In the genomic region with DNA sequence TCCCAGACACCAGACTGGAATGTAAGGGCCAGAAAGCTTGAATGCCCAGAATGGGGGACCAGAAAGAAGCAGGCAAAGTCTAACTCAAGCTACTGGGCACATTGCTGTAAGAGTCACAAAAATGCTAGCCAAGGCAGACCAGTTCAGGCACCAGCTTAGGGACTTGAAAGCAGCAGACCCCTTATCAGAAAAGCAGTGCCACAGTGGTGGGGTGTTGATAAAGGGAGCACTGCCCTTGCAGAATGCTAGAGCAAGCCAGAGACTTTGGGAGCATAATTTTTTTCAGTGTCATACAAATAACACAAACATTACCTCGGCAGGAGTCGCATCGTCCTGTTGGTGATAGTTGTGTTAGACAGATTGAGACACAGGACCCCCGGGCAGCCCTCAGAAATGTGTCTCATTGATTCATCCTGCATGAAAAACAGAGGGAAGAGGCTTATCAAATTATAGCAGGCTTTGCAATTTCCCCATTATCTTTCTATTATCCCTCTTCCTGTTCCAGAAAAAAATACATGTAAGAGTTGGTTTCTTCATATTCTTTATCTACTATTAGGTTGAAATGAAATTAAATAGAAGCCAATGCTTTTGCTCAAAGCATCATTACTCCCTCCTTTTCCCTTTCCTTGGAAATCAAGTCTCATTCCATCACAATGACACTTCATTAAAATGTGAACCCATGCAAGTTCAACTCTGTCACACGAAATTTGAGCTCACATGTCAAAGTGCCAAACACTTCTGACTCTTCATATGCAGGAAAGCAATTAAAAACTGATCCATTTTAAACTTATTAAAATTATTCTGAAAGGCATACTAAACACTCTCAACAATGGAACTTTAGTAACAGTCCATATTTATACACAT, we compare ENCODE assay signal across 23 cellular contexts. TPM values are rescaled to one million over a fixed set of nuclear protein-coding genes. Genes with fewer than 3 reads are reported as not detected.
DNase-seq lines count a peak whose midpoint lies in the region; ATAC-seq, FAIRE-seq and TF ChIP-seq lines count a peak whose summit lies in the region.
"Had no signal": no experiment of that assay in that cellular context is flagged by ENCODE, and none has a peak within 500 bp of the region (broad histone marks: within the 10 kb centered on the region; RNA-seq: fewer than 3 reads in every experiment).

No MANE protein-coding gene starts in this region.

- FAIRE-seq in endothelial cell of umbilical vein (lab: Jason Lieb, UNC), result no peak
- FAIRE-seq: GM12878, urothelium cell line had no signal

- peak overlapping the region; percentile 9 for H3K9ac ChIP-seq in endothelial cell of umbilical vein (replicated peaks; ENCODE audit: extremely low read depth, insufficient read depth, low read length)

- peak overlapping the region; percentile 41 for H2AFZ ChIP-seq in endothelial cell of umbilical vein (ENCODE audit: low read depth, low read length)

- 52 to 68% (median 59%) methylated on average over 5 of the region's 5 CpGs for whole genome bisulfite sequencing in spleen, 5 donors

- DNase-seq in Caco-2 (no peak), OCI-M2 (lab: John Stamatoyannopoulos, UW; ENCODE audit: unreplicated experiment) (peak; percentile 8), endothelial cell of umbilical vein (ENCODE audit: low read depth, low spot score) (peak; percentile 50), NCI-H2081 treated with DMSO at 0.1 percent for 48 hours (lab: John Stamatoyannopoulos, UW) (no peak), spleen (no peak)
- DNase-seq: activated CD8-positive, alpha-beta memory T cell treated with anti-CD3 and anti-CD28 coated beads, Interleukin-2, amount 10 ng/mL, durations not matched to agents 7 days and 5 days; activated gamma-delta T cell; amniotic stem cell; Calu3; effector memory CD8-positive, alpha-beta T cell; foreskin melanocyte; midbrain; NCI-H1092 treated with DMSO at 0.1 percent for 48 hours; NCI-H526; SJCRH30; stimulated activated CD4-positive, alpha-beta T cell treated with anti-CD3 and anti-CD28 coated beads, Interleukin-2, amount 100 ng/mL, for 24 hours; T-helper 2 cell had no signal

- H3K27me3 ChIP-seq in Caco-2 (replicated peaks; ENCODE audit: control insufficient read depth, insufficient read depth, low read length), result no peaks in the 10 kb centered on the region
- H3K27me3 ChIP-seq in endothelial cell of umbilical vein (ENCODE audit: control insufficient read depth in 2 of 2, insufficient read depth in 2 of 2, low read length in 2 of 2), result no peaks in the 10 kb centered on the region
- no peaks in the 10 kb centered on the region for H3K27me3 ChIP-seq in spleen (replicated peaks in 1 of 7)
- H3K27me3 ChIP-seq: right atrium auricular region, SJCRH30 had no signal

- H3K9me3 Mint-ChIP-seq in Caco-2 (ENCODE audit: unreplicated experiment) (no peaks in the 10 kb centered on the region), nephron (no peaks in the 10 kb centered on the region)
- H3K9me3 Mint-ChIP-seq: effector memory CD8-positive, alpha-beta T cell had no signal

- no peak overlapping the region for H3K4me2 ChIP-seq in endothelial cell of umbilical vein (ENCODE audit: insufficient read depth, low read length)

- no peak for TF ChIP-seq POLR2A in endothelial cell of umbilical vein (IDR thresholded peaks at IDR 0.05; ENCODE audit: low read depth, low read length)
- no peak for TF ChIP-seq POLR2A in spleen (IDR thresholded peaks at IDR 0.05)

- no peaks in the 10 kb centered on the region for H3K36me3 Mint-ChIP-seq in Caco-2 (ENCODE audit: insufficient read depth, unreplicated experiment)
- H3K36me3 Mint-ChIP-seq in nephron (ENCODE audit: low read depth), result peaks cover 21% of the 10 kb centered on the region
- H3K36me3 Mint-ChIP-seq: activated CD8-positive, alpha-beta memory T cell treated with anti-CD3 and anti-CD28 coated beads, Interleukin-2, amount 10 ng/mL, durations not matched to agents 7 days and 5 days had no signal

- H3K27me3 Mint-ChIP-seq in Caco-2 (ENCODE audit: insufficient read depth, unreplicated experiment), result no peaks in the 10 kb centered on the region
- no peaks in the 10 kb centered on the region for H3K27me3 Mint-ChIP-seq in nephron (ENCODE audit: low read depth)
- H3K27me3 Mint-ChIP-seq: effector memory CD8-positive, alpha-beta T cell had no signal

- no peak for ATAC-seq in HG02973 (IDR thresholded peaks at IDR 0.05; ENCODE audit: unreplicated experiment)
- no peak for ATAC-seq in HG02610 (IDR thresholded peaks at IDR 0.05; ENCODE audit: unreplicated experiment)
- ATAC-seq: activated CD8-positive, alpha-beta memory T cell treated with anti-CD3 and anti-CD28 coated beads, Interleukin-2, amount 10 ng/mL, durations not matched to agents 7 days and 5 days; effector memory CD8-positive, alpha-beta T cell; GM12878 had no signal

- H3K4me1 ChIP-seq in Caco-2 (peaks cover 30% of the 10 kb centered on the region), endothelial cell of umbilical vein (ENCODE audit: control insufficient read depth, extremely low read depth, insufficient read depth, low read length) (peaks cover 9% of the 10 kb centered on the region), spleen (no peaks in the 10 kb centered on the region)

- H3K4me3 ChIP-seq in Caco-2 (ENCODE audit: low read depth, low read length), result no peak overlapping the region
- no peak overlapping the region for H3K4me3 ChIP-seq in endothelial cell of umbilical vein (replicated peaks in 1 of 3; ENCODE audit: insufficient read depth in 1 of 3, low read depth in 1 of 3, low read length in 3 of 3)
- H3K4me3 ChIP-seq in spleen, result no peak overlapping the region
- H3K4me3 ChIP-seq: GM12878, right atrium auricular region, SJCRH30 had no signal

- H3K9me1 ChIP-seq in endothelial cell of umbilical vein (replicated peaks; ENCODE audit: control insufficient read depth, extremely low read depth, insufficient read depth, low read length), result no peaks in the 10 kb centered on the region

- TF ChIP-seq CTCF in Caco-2 (IDR thresholded peaks at IDR 0.05; ENCODE audit: insufficient read depth in 1 of 2, low read depth in 1 of 2, low read length in 1 of 2, severe bottlenecking in 1 of 2, unreplicated experiment in 1 of 2) (no peak), endothelial cell of umbilical vein (IDR thresholded peaks at IDR 0.05; ENCODE audit: extremely low read depth in 1 of 2, insufficient read depth in 1 of 2, low read depth in 1 of 2, low read length in 2 of 2) (no peak), nephron (IDR thresholded peaks at IDR 0.05; ENCODE audit: unreplicated experiment in 3 of 3) (no peak), spleen (IDR thresholded peaks at IDR 0.05 in 8 of 11, conservative IDR thresholded peaks at IDR 0.05 in 3 of 11) (no peak)

- H3K79me2 ChIP-seq in endothelial cell of umbilical vein (ENCODE audit: control insufficient read depth, insufficient read depth, low read length), result no peaks in the 10 kb centered on the region

- H3K4me3 Mint-ChIP-seq in Caco-2 (ENCODE audit: unreplicated experiment) (no peak overlapping the region), nephron (no peak overlapping the region)
- H3K4me3 Mint-ChIP-seq: activated CD8-positive, alpha-beta memory T cell treated with anti-CD3 and anti-CD28 coated beads, Interleukin-2, amount 10 ng/mL, durations not matched to agents 7 days and 5 days; effector memory CD8-positive, alpha-beta T cell had no signal

- H4K20me1 ChIP-seq in endothelial cell of umbilical vein (replicated peaks; ENCODE audit: control insufficient read depth, extremely low read depth, insufficient read depth, low read length), result no peaks in the 10 kb centered on the region

- POLR2A ChIA-PET in Caco-2 (lab: Charles Lee) (no interaction called here), endothelial cell of umbilical vein (lab: Charles Lee) (interaction anchor here (0.5 kb wide), 1 partner anchor 11 kb away, joined by 4 read pairs; no protein-coding TSS in a partner anchor)

- CTCF ChIA-PET in Caco-2 (lab: Charles Lee), result no interaction called here
- CTCF ChIA-PET in endothelial cell of umbilical vein (lab: Charles Lee), result interaction anchor here (0.9 to 2.6 kb wide), 4 partner anchors 9 to 136 kb away, joined by 3 to 15 read pairs (median 6); no protein-coding TSS in a partner anchor

- H3K27ac ChIP-seq in endothelial cell of umbilical vein (ENCODE audit: insufficient read depth, low read depth, low read length) (no peak overlapping the region), spleen (no peak overlapping the region)
- H3K27ac ChIP-seq: right atrium auricular region, SJCRH30 had no signal

- dilution Hi-C loops in endothelial cell of umbilical vein (cut with MboI; ENCODE audit: extremely low pct_ligation_motif_present, low sequenced_read_pairs), result no loop called here

- BruUV-seq in Caco-2 (replicated peaks; lab: Mats Ljungman, UMichigan), result no TSS peak
- no TSS peak for BruUV-seq in endothelial cell of umbilical vein (replicated peaks; lab: Mats Ljungman, UMichigan)

- H3K9me3 ChIP-seq in Caco-2 (no peaks in the 10 kb centered on the region), endothelial cell of umbilical vein (replicated peaks; ENCODE audit: control insufficient read depth, insufficient read depth, low read length) (no peaks in the 10 kb centered on the region), spleen (no peaks in the 10 kb centered on the region)
- H3K9me3 ChIP-seq: right atrium auricular region, SJCRH30 had no signal

- H3K36me3 ChIP-seq in Caco-2 (ENCODE audit: control insufficient read depth, insufficient read depth, low read length) (no peaks in the 10 kb centered on the region), endothelial cell of umbilical vein (ENCODE audit: control insufficient read depth in 2 of 2, extremely low read depth in 1 of 2, insufficient read depth in 2 of 2, low read length in 2 of 2) (no peaks in the 10 kb centered on the region), spleen (no peaks in the 10 kb centered on the region)
- H3K36me3 ChIP-seq: right atrium auricular region had no signal

- peaks cover 19% of the 10 kb centered on the region for H3K4me1 Mint-ChIP-seq in Caco-2 (ENCODE audit: low read depth, unreplicated experiment)
- peaks cover 30% of the 10 kb centered on the region for H3K4me1 Mint-ChIP-seq in nephron
- H3K4me1 Mint-ChIP-seq: activated CD8-positive, alpha-beta memory T cell treated with anti-CD3 and anti-CD28 coated beads, Interleukin-2, amount 10 ng/mL, durations not matched to agents 7 days and 5 days had no signal

- intact Hi-C loops in Caco-2 (cut with micrococcal nuclease; ENCODE audit: unreplicated experiment), result no loop called here
- intact Hi-C loops in endothelial cell of umbilical vein (cut with micrococcal nuclease), result no loop called here
- intact Hi-C loops in spleen (cut with DNase I; ENCODE audit: low total_unique reads), result no loop called here

- H3K27ac Mint-ChIP-seq in Caco-2 (ENCODE audit: unreplicated experiment) (peak overlapping the region; percentile 29), nephron (peak overlapping the region in 2 of 3 experiments; percentile 1 to 51)
- H3K27ac Mint-ChIP-seq: activated CD8-positive, alpha-beta memory T cell treated with anti-CD3 and anti-CD28 coated beads, Interleukin-2, amount 10 ng/mL, durations not matched to agents 7 days and 5 days; effector memory CD8-positive, alpha-beta T cell had no signal

RNA-seq across cellular contexts. Expression of gene LRRC17, which starts 13.4 kb away (rescaled TPM):
- total RNA-seq in Caco-2 (2022), result 0.39 TPM in 1 of 2 replicates, not detected in the other
- 22.7 and 31.9 TPM in 2 replicates for total RNA-seq in endothelial cell of umbilical vein
- polyA plus RNA-seq in endothelial cell of umbilical vein, result 27.1 and 33.7 TPM in 2 replicates
- polyA plus RNA-seq in endothelial cell of umbilical vein (2011; cell fraction: cytosol; rRNA removed), result 40.7 and 43.1 TPM in 2 replicates
- polyA plus RNA-seq in endothelial cell of umbilical vein (2011; cell fraction: nucleus; rRNA removed), result 23.9 and 34.4 TPM in 2 replicates
- 34.1 and 35.1 TPM in 2 replicates for polyA plus RNA-seq in endothelial cell of umbilical vein (2012)
- polyA minus RNA-seq in endothelial cell of umbilical vein, result 19.6 and 27.8 TPM in 2 replicates
- polyA minus RNA-seq in endothelial cell of umbilical vein (2011; cell fraction: cytosol; rRNA and poly(A)+ RNA removed), result not detected
- 11.8 and 21.0 TPM in 2 replicates for polyA minus RNA-seq in endothelial cell of umbilical vein (2011; cell fraction: nucleus; rRNA and poly(A)+ RNA removed)
- 1 to 10 TPM in 5 of 7 donors, under 1 TPM in 2; 0.54 to 3.1 (median 2.2) TPM for total RNA-seq in spleen
- under 1 TPM; 0.70 to 1.00 (median 0.90) TPM for polyA plus RNA-seq in spleen
- total RNA-seq: activated CD8-positive, alpha-beta memory T cell treated with anti-CD3 and anti-CD28 coated beads, Interleukin-2, amount 10 ng/mL, durations not matched to agents 7 days and 5 days had no signal

Comparison
In these comparisons a context has a peak if more than half of its experiments do, and no peak if none do; other contexts are left out.
1. DNase-seq: peak in OCI-M2 (single experiment) and endothelial cell of umbilical vein (single experiment); none in Caco-2 (0 of 2), NCI-H2081 treated with DMSO at 0.1 percent for 48 hours (single experiment) and spleen (single experiment).